ENCODE assay signal across 22 cellular contexts in the genomic region with DNA sequence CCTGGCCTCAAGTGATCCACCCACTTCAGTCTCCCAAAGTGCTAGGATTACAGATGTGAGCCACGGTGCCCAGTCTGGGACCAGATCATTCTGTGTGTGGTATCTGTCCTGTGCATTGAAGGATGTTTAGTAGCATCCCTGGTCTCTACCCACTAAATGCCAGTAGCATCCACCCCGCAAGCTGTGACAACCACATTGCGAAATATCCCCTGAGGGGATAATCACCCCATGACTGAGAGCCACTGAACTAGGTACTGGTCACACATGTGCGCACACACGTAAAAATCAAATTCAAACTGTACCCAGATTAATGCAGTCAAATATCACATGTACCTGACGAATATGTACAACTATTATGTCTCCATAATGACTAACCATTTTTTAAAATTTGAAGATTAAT. TPM values are rescaled to one million over a fixed set of nuclear protein-coding genes. Genes with fewer than 3 reads are reported as not detected.
DNase-seq lines count a peak whose midpoint lies in the region; ATAC-seq, FAIRE-seq and TF ChIP-seq lines count a peak whose summit lies in the region.
"Had no signal": no experiment of that assay in that cellular context is flagged by ENCODE, and none has a peak within 500 bp of the region (broad histone marks: within the 10 kb centered on the region; RNA-seq: fewer than 3 reads in every experiment).

No MANE protein-coding gene starts in this region.

- peak overlapping the region; percentile 44; the same call in 1 of the 2 replicates for H3K4me2 ChIP-seq in BLaER1
- no peak overlapping the region for H3K4me2 ChIP-seq in IMR-90 (ENCODE audit: low read depth, low read length)
- H3K4me2 ChIP-seq in H1 (ENCODE audit: insufficient read depth in 1 of 2, low read depth in 2 of 2, low read length in 2 of 2), result no peak overlapping the region
- H3K4me2 ChIP-seq: GM23338 had no signal

- no peaks in the 10 kb centered on the region for H3K9me3 ChIP-seq in BLaER1
- no peaks in the 10 kb centered on the region for H3K9me3 ChIP-seq in IMR-90 (ENCODE audit: control insufficient read depth, insufficient read depth, low read length)
- peaks cover 6 to 7% of the 10 kb centered on the region in 2 experiments; a peak in 3 of 4 replicates for H3K9me3 ChIP-seq in H1 (ENCODE audit: insufficient read depth in 2 of 2, low read depth in 1 of 2, low read length in 1 of 2)
- H3K9me3 ChIP-seq: Caco-2 had no signal

- TF ChIP-seq EP300 in H1 (IDR thresholded peaks at IDR 0.05; ENCODE audit: borderline replicate concordance in 1 of 2, low read depth in 2 of 2, low read length in 2 of 2), result no peak

- H3K27ac ChIP-seq in BLaER1 (no peak overlapping the region), IMR-90 (ENCODE audit: insufficient read depth, low read length) (no peak overlapping the region), H1 (ENCODE audit: low read depth, low read length) (no peak overlapping the region)
- H3K27ac ChIP-seq: C4-2B, HL-60 had no signal

- no peak overlapping the region for H2BK12ac ChIP-seq in H1 (ENCODE audit: low read depth, low read length)

- TF ChIP-seq CTCF in IMR-90 (conservative IDR thresholded peaks at IDR 0.05; ENCODE audit: low read depth, low read length) (no peak), NB4 (IDR thresholded peaks at IDR 0.05; ENCODE audit: low read depth, low read length) (no peak), H1 (IDR thresholded peaks at IDR 0.05; ENCODE audit: control extremely low read depth in 1 of 3, insufficient read depth in 1 of 3, low read depth in 1 of 3, low read length in 3 of 3) (no peak)

- H2BK20ac ChIP-seq in IMR-90 (ENCODE audit: low read depth, low read length), result no peak overlapping the region
- H2BK20ac ChIP-seq in H1 (ENCODE audit: low read length), result no peak overlapping the region

- no peak overlapping the region for H2BK15ac ChIP-seq in IMR-90 (ENCODE audit: low read depth, low read length)
- H2BK15ac ChIP-seq in H1 (ENCODE audit: low read length), result no peak overlapping the region

- H3K36me3 ChIP-seq in BLaER1 (no peaks in the 10 kb centered on the region), IMR-90 (ENCODE audit: control insufficient read depth, insufficient read depth, low read length) (no peaks in the 10 kb centered on the region), H1 (ENCODE audit: control insufficient read depth in 2 of 4, insufficient read depth in 4 of 4, low read length in 3 of 4) (no peaks in the 10 kb centered on the region; a peak in 1 of 8 replicates)

- H2AFZ ChIP-seq in IMR-90 (replicated peaks; ENCODE audit: low read length, poor library complexity) (no peak overlapping the region), H1 (ENCODE audit: low read length) (no peak overlapping the region)
- H2AFZ ChIP-seq: GM23338 had no signal

- H3K79me1 ChIP-seq in IMR-90 (ENCODE audit: low read depth in 1 of 2, low read length in 2 of 2), result no peaks in the 10 kb centered on the region
- H3K79me1 ChIP-seq in H1 (ENCODE audit: low read depth, low read length), result no peaks in the 10 kb centered on the region

- no peak overlapping the region for H2AK5ac ChIP-seq in IMR-90 (ENCODE audit: low read depth, low read length)
- H2AK5ac ChIP-seq in H1 (ENCODE audit: low read depth, low read length), result no peak overlapping the region

- H2BK5ac ChIP-seq in IMR-90 (ENCODE audit: low read depth, low read length, poor library complexity, severe bottlenecking) (no peak overlapping the region), H1 (ENCODE audit: low read depth, low read length) (no peak overlapping the region)

- WGBS in IMR-90 (ENCODE audit: extremely low coverage in 2 of 2, insufficient read length in 1 of 2), 2 experiments, result no CpG with 5 or more reads among the region's 6 CpGs
- 91% methylated on average over 6 of the region's 6 CpGs; no CpG with 5 or more reads in 1 of the 2 experiments for whole genome bisulfite sequencing in H1 (ENCODE audit: extremely low coverage in 1 of 2, insufficient coverage in 1 of 2, insufficient read length in 1 of 2, insufficient replicate concordance in 2 of 2, low coverage in 1 of 2, low lambda C conversion rate in 2 of 2, missing lambda C conversion rate in 1 of 2), 2 experiments

- H3K18ac ChIP-seq in IMR-90 (ENCODE audit: low read depth, low read length), result no peak overlapping the region
- H3K18ac ChIP-seq in H1 (ENCODE audit: extremely low read depth, low read length), result no peak overlapping the region

- no TSS peak for BruUV-seq in IMR-90 (replicated peaks; lab: Mats Ljungman, UMichigan)

- no peak overlapping the region for H2AK9ac ChIP-seq in IMR-90 (replicated peaks; ENCODE audit: low read depth, low read length, poor library complexity)

- dilution Hi-C loops in IMR-90 (cut with HindIII; ENCODE audit: low sequenced_read_pairs, unreplicated experiment), result no loop called here

- TF ChIP-seq POLR2A in IMR-90 (IDR thresholded peaks at IDR 0.05; ENCODE audit: low read depth, low read length) (no peak), NB4 (IDR thresholded peaks at IDR 0.05; ENCODE audit: extremely low read depth, insufficient read length) (no peak), H1 (IDR thresholded peaks at IDR 0.05; ENCODE audit: control extremely low read depth in 1 of 2, low read depth in 2 of 2, low read length in 2 of 2) (no peak)

- H3K4me1 ChIP-seq in BLaER1 (peaks cover 19% of the 10 kb centered on the region), IMR-90 (ENCODE audit: control insufficient read depth, insufficient read depth, low read length) (no peaks in the 10 kb centered on the region), H1 (replicated peaks in 1 of 4; ENCODE audit: control insufficient read depth in 3 of 4, insufficient read depth in 4 of 4, low read length in 3 of 4) (peaks cover 0 to 3% (median 2%) of the 10 kb centered on the region in 4 experiments; a peak in 3 of 7 replicates)

- no peak overlapping the region for H3K4ac ChIP-seq in IMR-90 (ENCODE audit: low read depth, low read length)
- H3K4ac ChIP-seq in H1 (replicated peaks; ENCODE audit: insufficient read length, low read depth, low read length), result no peak overlapping the region

- H4K5ac ChIP-seq in IMR-90 (ENCODE audit: low read depth, low read length), result no peak overlapping the region
- no peak overlapping the region for H4K5ac ChIP-seq in H1 (ENCODE audit: insufficient read length, low read depth, low read length)

- TF ChIP-seq RAD21 in IMR-90 (IDR thresholded peaks at IDR 0.05; ENCODE audit: low read length) (no peak), H1 (IDR thresholded peaks at IDR 0.05 in 1 of 2, conservative IDR thresholded peaks at IDR 0.05 in 1 of 2; ENCODE audit: low read depth in 2 of 2, low read length in 2 of 2) (no peak)

- H3K9ac ChIP-seq in BLaER1 (no peak overlapping the region), IMR-90 (ENCODE audit: low read depth, low read length) (no peak overlapping the region), H1 (replicated peaks in 1 of 4; ENCODE audit: extremely low read depth in 1 of 4, low read depth in 3 of 4, low read length in 3 of 4) (no peak overlapping the region)

- H3K14ac ChIP-seq in IMR-90 (replicated peaks; ENCODE audit: low read depth, low read length), result no peak overlapping the region
- no peak overlapping the region for H3K14ac ChIP-seq in H1 (ENCODE audit: insufficient read length)

- DNase-seq in IMR-90 (no peak), NB4 (ENCODE audit: low read depth) (peak; percentile 38), H1 (ENCODE audit: low read depth in 1 of 2, low spot score in 2 of 2) (no peak), NCI-H526 (lab: John Stamatoyannopoulos, UW) (no peak), NCI-H748 (lab: John Stamatoyannopoulos, UW; ENCODE audit: unreplicated experiment) (no peak), NCI-H146 treated with DMSO at 0.1 percent for 48 hours (lab: John Stamatoyannopoulos, UW; ENCODE audit: unreplicated experiment) (no peak), NCI-H2171 treated with DMSO at 0.1 percent for 48 hours (lab: John Stamatoyannopoulos, UW) (no peak)
- DNase-seq: Caco-2; CD4-positive, alpha-beta T cell; GDM1; H7; HFFc6 had no signal

- CTCF ChIA-PET in IMR-90 (lab: Yijun Ruan, JAX) (no interaction called here), H1 (lab: Charles Lee; ENCODE audit: partially characterized antibody) (no interaction called here)

- no peaks in the 10 kb centered on the region for H3K79me2 ChIP-seq in H1 (ENCODE audit: control insufficient read depth in 1 of 2, insufficient read depth in 2 of 2, low read length in 2 of 2)

- H3K27me3 ChIP-seq in BLaER1 (no peaks in the 10 kb centered on the region), IMR-90 (ENCODE audit: control insufficient read depth, insufficient read depth, low read length) (peaks cover 13% of the 10 kb centered on the region; the same call in 1 of the 2 replicates), H1 (replicated peaks in 1 of 4; ENCODE audit: control insufficient read depth in 3 of 4, extremely low read depth in 1 of 4, insufficient read depth in 3 of 4, low read length in 3 of 4) (no peaks in the 10 kb centered on the region)

- H3K56ac ChIP-seq in IMR-90 (ENCODE audit: extremely low read depth, insufficient read depth, low read length), result no peak overlapping the region
- H3K56ac ChIP-seq in H1 (replicated peaks; ENCODE audit: insufficient read length, low read depth, low read length), result no peak overlapping the region

- in situ Hi-C loops in IMR-90 (cut with MboI; ENCODE audit: low sequenced_read_pairs), result no loop called here

- no peaks in the 10 kb centered on the region for H3K23me2 ChIP-seq in H1 (ENCODE audit: low read depth, low read length)

- POLR2A ChIA-PET in IMR-90 (lab: Charles Lee; ENCODE audit: unreplicated experiment) (no interaction called here), H1 (lab: Charles Lee; ENCODE audit: partially characterized antibody) (no interaction called here)

- no peaks in the 10 kb centered on the region for H4K20me1 ChIP-seq in BLaER1
- no peaks in the 10 kb centered on the region for H4K20me1 ChIP-seq in IMR-90 (ENCODE audit: insufficient read depth, low read length)
- no peaks in the 10 kb centered on the region for H4K20me1 ChIP-seq in H1 (replicated peaks in 1 of 2; ENCODE audit: control insufficient read depth in 1 of 2, insufficient read depth in 2 of 2, low read length in 2 of 2)

- H4K91ac ChIP-seq in IMR-90 (ENCODE audit: insufficient read depth, low read depth, low read length), result no peak overlapping the region
- H4K91ac ChIP-seq in H1 (replicated peaks; ENCODE audit: insufficient read length, low read length), result no peak overlapping the region

- no peak overlapping the region for H4K8ac ChIP-seq in IMR-90 (ENCODE audit: low read depth in 2 of 2, low read length in 2 of 2)
- no peak overlapping the region for H4K8ac ChIP-seq in H1 (ENCODE audit: extremely low read depth, insufficient read depth, low read length)

- H3K9me1 ChIP-seq in IMR-90 (ENCODE audit: insufficient read depth, low read length), result no peaks in the 10 kb centered on the region

- intact Hi-C loops in IMR-90 (cut with micrococcal nuclease), result no loop called here

- FAIRE-seq in H1 (lab: Jason Lieb, UNC), result no peak
- FAIRE-seq: D721Med, GM12892, GM18507 had no signal

- H3K23ac ChIP-seq in IMR-90 (ENCODE audit: low read depth, low read length), result no peak overlapping the region
- no peak overlapping the region for H3K23ac ChIP-seq in H1 (ENCODE audit: insufficient read length)

- no peak for ATAC-seq in IMR-90 (ENCODE audit: low read depth)
- ATAC-seq: GM23338, HCT116 had no signal

- H2BK120ac ChIP-seq in IMR-90 (ENCODE audit: low read depth, low read length) (no peak overlapping the region), H1 (replicated peaks; ENCODE audit: low read depth, low read length) (no peak overlapping the region)

- H3K4me3 ChIP-seq in BLaER1, result no peak overlapping the region
- H3K4me3 ChIP-seq in IMR-90 (ENCODE audit: insufficient read depth, low read depth, low read length), result no peak overlapping the region
- H3K4me3 ChIP-seq in NB4 (ENCODE audit: low read depth, low read length), result no peak overlapping the region
- H3K4me3 ChIP-seq in H1 (ENCODE audit: extremely low read depth in 1 of 4, insufficient read depth in 2 of 4, low read depth in 3 of 4, low read length in 4 of 4), result no peak overlapping the region
- H3K4me3 ChIP-seq: GM23338 had no signal

RNA-seq across cellular contexts. Expression of a gene that starts 35.8 kb away (rescaled TPM):
- total RNA-seq in IMR-90 (2012; rRNA removed), result not detected in 2 replicates
- polyA plus RNA-seq in IMR-90 (2012; rRNA removed), result 0.17 and 0.26 TPM in 2 replicates
- polyA plus RNA-seq in IMR-90 (2012; cell fraction: cytosol; rRNA removed), result 0.09 TPM in 1 of 2 replicates, not detected in the other
- polyA plus RNA-seq in IMR-90 (2012; cell fraction: nucleus; rRNA removed; ENCODE audit: low replicate concordance), result 0.45 and 0.49 TPM in 2 replicates
- not detected in 2 replicates for total RNA-seq in H1 (2021; fragmentation: NEBNext Ultra II Directional; extraction: Animal tissue kit (Norgen Biotek cat#: 25700))
- 0.24 and 0.95 TPM in 2 replicates for polyA plus RNA-seq in H1 (2011; rRNA removed)
- polyA plus RNA-seq in H1 (2011; cell fraction: cytosol; rRNA removed), result 0.26 TPM
- 0.68 TPM for polyA plus RNA-seq in H1 (2011; cell fraction: nucleus; rRNA removed)
- 0.36 to 1.3 TPM (median 0.60 TPM) in 4 replicates for polyA plus RNA-seq in H1 (2012, experiment 1 of 2)
- not detected for polyA plus RNA-seq in H1 (2012, experiment 2 of 2)
- 0.20 TPM for polyA plus RNA-seq in H1 (2013, experiment 1 of 2)
- polyA plus RNA-seq in H1 (2013, experiment 2 of 2), result 0.09 TPM
- polyA minus RNA-seq in H1 (2011; rRNA and poly(A)+ RNA removed), result 0.22 and 0.54 TPM in 2 replicates
- polyA minus RNA-seq in H1 (2011; cell fraction: cytosol; rRNA and poly(A)+ RNA removed), result not detected
- 1.2 TPM for polyA minus RNA-seq in H1 (2011; cell fraction: nucleus; rRNA and poly(A)+ RNA removed)
- total RNA-seq: A172; Caco-2; CD4-positive, alpha-beta T cell; Daoy; HFFc6 had no signal
- polyA plus RNA-seq: GM23338 had no signal
